Comparison of ENCODE assay signal across 18 cellular contexts in genomic region chr2:236910966-236911495, GRCh38.
"Had no signal": no experiment of that assay in that cellular context is flagged by ENCODE, and none has a peak within 500 bp of the region (broad histone marks: within the 10 kb centered on the region; RNA-seq: fewer than 3 reads in every experiment).

No MANE protein-coding gene starts in this region.

- ATAC-seq: SK-N-SH treated with all-trans-retinoic acid at 6 μM for 48 hours had no signal

- H3K9me3 ChIP-seq: MG63 had no signal

- H3K4me3 ChIP-seq: MG63 had no signal

- H3K27me3 ChIP-seq: MG63 had no signal

- H3K27ac ChIP-seq: HL-60 had no signal

- H3K36me3 ChIP-seq: MG63 had no signal

- DNase-seq: KBM-7, MG63, NCI-H1092, NCI-H1105 treated with DMSO at 0.1 percent for 48 hours, NCI-H1417 treated with DMSO at 0.1 percent for 48 hours, NCI-H146, NCI-H1694 treated with DMSO at 0.1 percent for 48 hours, NCI-H1930, NCI-H2081, NCI-H2107, NCI-H2227 treated with DMSO at 0.1 percent for 48 hours, NCI-H69, NCI-H774, Right ventricle myocardium superior, RPMI8226, SIG-M5 had no signal
